22 cellular contexts compared by ENCODE assay signal in the genomic region with DNA sequence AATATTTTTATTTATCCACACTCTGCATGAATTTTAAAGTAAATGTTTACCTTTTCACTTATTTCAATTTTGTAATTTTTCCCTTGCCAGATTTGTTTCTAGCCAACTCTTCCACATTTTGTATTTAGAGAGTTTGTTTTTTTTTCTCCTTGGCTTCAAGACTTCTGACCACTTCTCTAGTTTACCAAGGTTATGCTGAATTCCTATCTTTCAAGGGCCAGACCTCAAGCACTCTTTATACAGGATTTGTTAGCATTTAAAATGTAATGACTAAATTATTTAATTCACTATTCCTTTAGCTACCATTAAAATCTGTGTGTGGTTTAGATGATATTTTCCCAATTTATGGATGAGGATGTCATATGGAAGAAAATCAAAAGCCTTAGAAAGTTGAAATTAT.
"Had no signal": no experiment of that assay in that cellular context is flagged by ENCODE, and none has a peak within 500 bp of the region (broad histone marks: within the 10 kb centered on the region; RNA-seq: fewer than 3 reads in every experiment).

No MANE protein-coding gene starts in this region.

- H3K4me3 Mint-ChIP-seq: activated naive CD8-positive, alpha-beta T cell; activated T-helper 17 cell treated with anti-CD3 and anti-CD28 coated beads, Interleukin-2, amount 50 U/mL, for 72 hours; naive thymus-derived CD4-positive, alpha-beta T cell; neural crest cell had no signal

- H3K9me3 ChIP-seq: adrenal gland, breast epithelium, tibial artery had no signal

- H3K4me3 ChIP-seq: adrenal gland, breast epithelium, hepatocyte, smooth muscle cell, tibial artery had no signal

- H3K36me3 ChIP-seq: adrenal gland, breast epithelium, tibial artery, WERI-Rb-1 had no signal

- H3K27me3 Mint-ChIP-seq: activated naive CD8-positive, alpha-beta T cell; activated T-helper 17 cell treated with anti-CD3 and anti-CD28 coated beads, Interleukin-2, amount 50 U/mL, for 72 hours had no signal

- H3K36me3 Mint-ChIP-seq: activated naive CD8-positive, alpha-beta T cell; naive thymus-derived CD4-positive, alpha-beta T cell had no signal

- H3K27ac Mint-ChIP-seq: activated naive CD8-positive, alpha-beta T cell; activated T-helper 17 cell treated with anti-CD3 and anti-CD28 coated beads, Interleukin-2, amount 50 U/mL, for 72 hours; naive thymus-derived CD4-positive, alpha-beta T cell had no signal

- H3K27me3 ChIP-seq: adrenal gland, breast epithelium, foreskin keratinocyte, hepatocyte, tibial artery had no signal

- H3K4me1 Mint-ChIP-seq: activated T-helper 17 cell treated with anti-CD3 and anti-CD28 coated beads, Interleukin-2, amount 50 U/mL, for 72 hours; naive thymus-derived CD4-positive, alpha-beta T cell had no signal

- H3K9me3 Mint-ChIP-seq: activated T-helper 17 cell treated with anti-CD3 and anti-CD28 coated beads, Interleukin-2, amount 50 U/mL, for 72 hours; neural crest cell had no signal

- DNase-seq: activated T-cell treated with anti-CD3 and anti-CD28 coated beads, Interleukin-2, amount 50 U/mL, for 1 hour; cerebellar nuclear complex; effector CD4-positive, alpha-beta T cell; foreskin keratinocyte; kidney glomerular epithelial cell; mesendoderm; naive thymus-derived CD4-positive, alpha-beta T cell; occipital lobe; stimulated activated CD4-positive, alpha-beta T cell treated with anti-CD3 and anti-CD28 coated beads, Interleukin-2, amount 100 ng/mL, for 48 hours; stimulated activated CD8-positive, alpha-beta memory T cell treated with anti-CD3 and anti-CD28 coated beads, Interleukin-4, amount 100 ng/mL, for 48 hours; stimulated activated naive CD4-positive, alpha-beta T cell treated with Interleukin-2 at 50 U/mL for 16 hours; T-helper 1 cell; tibial artery; WERI-Rb-1 had no signal

- H3K4me1 ChIP-seq: breast epithelium, foreskin keratinocyte had no signal

- ATAC-seq: activated T-helper 17 cell treated with anti-CD3 and anti-CD28 coated beads, Interleukin-2, amount 50 U/mL, for 72 hours; foreskin keratinocyte; naive thymus-derived CD4-positive, alpha-beta T cell; sciatic nerve had no signal

- H3K27ac ChIP-seq: breast epithelium, foreskin keratinocyte, hepatocyte, WERI-Rb-1 had no signal
